Comparison of ENCODE assay signal across 1 cellular context in genomic region chr19:1181606-1182005, GRCh38.
TF ChIP-seq lines count a peak whose summit lies in the region.

No MANE protein-coding gene starts in this region.

TF ChIP-seq in WTC11, 78 proteins besides CTCF, POLR2A, EP300 and RAD21 (continued from another document):
- TF ChIP-seq E2F1 (CRISPR knock-in tag; IDR thresholded peaks at IDR 0.05) (no peak), ZNF263 (CRISPR knock-in tag; IDR thresholded peaks at IDR 0.05; ENCODE audit: low read depth) (no peak), ETV6 (CRISPR knock-in tag; IDR thresholded peaks at IDR 0.05) (no peak), FOXJ3 (CRISPR knock-in tag; IDR thresholded peaks at IDR 0.05; ENCODE audit: borderline replicate concordance) (no peak), TP53 (CRISPR knock-in tag; IDR thresholded peaks at IDR 0.05) (no peak), ZNF423 (CRISPR knock-in tag; IDR thresholded peaks at IDR 0.05) (no peak), PRRX2 (CRISPR knock-in tag; IDR thresholded peaks at IDR 0.05) (no peak), MLX (CRISPR knock-in tag; IDR thresholded peaks at IDR 0.05) (no peak), ZNF512 (CRISPR knock-in tag; IDR thresholded peaks at IDR 0.05; ENCODE audit: borderline replicate concordance) (no peak), ATF6 (CRISPR knock-in tag; IDR thresholded peaks at IDR 0.05) (no peak), CDX4 (CRISPR knock-in tag; IDR thresholded peaks at IDR 0.05; ENCODE audit: borderline replicate concordance) (no peak)
TF ChIP-seq in WTC11: peak in this region for 0.
